Comparison of ENCODE assay signal across 17 cellular contexts in genomic region chr14:93953263-93953662, GRCh38. TPM values are rescaled to one million over a fixed set of nuclear protein-coding genes. Genes with fewer than 3 reads are reported as not detected.
DNase-seq lines count a peak whose midpoint lies in the region; ATAC-seq and TF ChIP-seq lines count a peak whose summit lies in the region.
"Had no signal": no experiment of that assay in that cellular context is flagged by ENCODE, and none has a peak within 500 bp of the region (broad histone marks: within the 10 kb centered on the region; RNA-seq: fewer than 3 reads in every experiment).

No MANE protein-coding gene starts in this region.

- H3K4me3 Mint-ChIP-seq in CD4-positive, alpha-beta memory T cell: peak overlapping the region in 7 of 8 donors; percentile 31 to 83 (median 68)
- H3K4me3 Mint-ChIP-seq in CD4-positive, alpha-beta T cell: no peak overlapping the region
- H3K4me3 Mint-ChIP-seq: stimulated activated naive B cell treated with anti-CD40 and anti-IgM and Interleukin-4, amounts not matched to agents 10 μg/mL and 1 μg/mL and 100 μg/mL, for 72 hours had no signal

- H3K27me3 Mint-ChIP-seq in CD4-positive, alpha-beta memory T cell: no peaks in the 10 kb centered on the region
- no peaks in the 10 kb centered on the region for H3K27me3 Mint-ChIP-seq in CD4-positive, alpha-beta T cell

- H3K27ac ChIP-seq in CD4-positive, alpha-beta memory T cell (ENCODE audit: low read depth, low read length): no peak overlapping the region
- H3K27ac ChIP-seq in CD4-positive, alpha-beta T cell (ENCODE audit: low read depth, low read length): no peak overlapping the region

- H3K4me1 ChIP-seq in BE2C: no peaks in the 10 kb centered on the region
- H3K4me1 ChIP-seq in CD4-positive, alpha-beta memory T cell (ENCODE audit: insufficient read depth, low read length): peaks cover 65% of the 10 kb centered on the region

- DNase-seq in BE2C (peak; percentile 60), RPMI8226 (peak; percentile 32), left ventricle myocardium superior (peak; percentile 44)
- no peak for DNase-seq in CD4-positive, alpha-beta memory T cell
- no peak for DNase-seq in CD4-positive, alpha-beta T cell
- DNase-seq in activated effector memory CD4-positive, alpha-beta T cell treated with Interleukin-2 at 50 U/mL for 16 hours: no peak
- DNase-seq: DMS153; foreskin melanocyte; left colon; NCI-H2171 treated with DMSO at 0.1 percent for 48 hours; occipital lobe; stimulated activated naive B cell treated with anti-CD40 and anti-IgM and Interleukin-4, amounts not matched to agents 10 μg/mL and 1 μg/mL and 100 μg/mL, for 72 hours had no signal

- CTCF ChIA-PET in CD4-positive, alpha-beta memory T cell (lab: Charles Lee; ENCODE audit: partially characterized antibody): interaction anchor here (1.3 to 39.2 kb wide), 7 partner anchors 4 to 127 kb away, joined by 4 to 1377 read pairs (median 10); partner anchors contain the start of gene ASB2
- CTCF ChIA-PET in CD4-positive, alpha-beta T cell (lab: Charles Lee): no interaction called here

- H3K9me3 ChIP-seq in BE2C: no peaks in the 10 kb centered on the region
- H3K9me3 ChIP-seq in CD4-positive, alpha-beta memory T cell (ENCODE audit: control insufficient read depth in 1 of 2, low read length in 2 of 2): no peaks in the 10 kb centered on the region
- no peaks in the 10 kb centered on the region for H3K9me3 ChIP-seq in CD4-positive, alpha-beta T cell (ENCODE audit: control insufficient read depth, low read length)

- no peaks in the 10 kb centered on the region for H3K27me3 ChIP-seq in BE2C
- no peaks in the 10 kb centered on the region for H3K27me3 ChIP-seq in CD4-positive, alpha-beta memory T cell (ENCODE audit: insufficient read depth, low read length)
- H3K27me3 ChIP-seq in CD4-positive, alpha-beta T cell (ENCODE audit: control insufficient read depth, insufficient read depth, low read length): no peaks in the 10 kb centered on the region

- peaks cover 0 to 9% of the 10 kb centered on the region in 2 donors for H3K36me3 Mint-ChIP-seq in CD4-positive, alpha-beta memory T cell
- H3K36me3 Mint-ChIP-seq in CD4-positive, alpha-beta T cell (ENCODE audit: low read depth): no peaks in the 10 kb centered on the region

- no peak for ATAC-seq in left ventricle myocardium superior
- ATAC-seq in CD4-positive, alpha-beta T cell (ENCODE audit: poor library complexity): no peak
- ATAC-seq in HG03432 (IDR thresholded peaks at IDR 0.05; ENCODE audit: unreplicated experiment): no peak
- ATAC-seq: activated CD4-positive, CD25-positive, alpha-beta regulatory T cell treated with anti-CD3 and anti-CD28 coated beads, Interleukin-2, amount 50 U/mL, for 24 hours; left colon; stimulated activated naive B cell treated with anti-CD40 and anti-IgM and Interleukin-4, amounts not matched to agents 10 μg/mL and 1 μg/mL and 100 μg/mL, for 72 hours had no signal

- H3K36me3 ChIP-seq in BE2C: no peaks in the 10 kb centered on the region
- H3K36me3 ChIP-seq in CD4-positive, alpha-beta memory T cell (ENCODE audit: insufficient read depth, low read length): peaks cover 5% of the 10 kb centered on the region

- peaks cover 36 to 67% (median 55%) of the 10 kb centered on the region in 4 donors for H3K4me1 Mint-ChIP-seq in CD4-positive, alpha-beta memory T cell
- H3K4me1 Mint-ChIP-seq in CD4-positive, alpha-beta T cell (ENCODE audit: low read depth): peaks cover 55% of the 10 kb centered on the region

- peak; percentile 56 for TF ChIP-seq CTCF in BE2C (IDR thresholded peaks at IDR 0.05; ENCODE audit: low read depth, low read length)
- TF ChIP-seq CTCF in CD4-positive, alpha-beta T cell (IDR thresholded peaks at IDR 0.05): no peak

- intact Hi-C loops in CD4-positive, alpha-beta memory T cell (cut with micrococcal nuclease): no loop called here
- intact Hi-C loops in left ventricle myocardium superior (cut with micrococcal nuclease): no loop called here
- intact Hi-C loops in CD4-positive, alpha-beta T cell (cut with DNase I, micrococcal nuclease): no loop called here

- no peak overlapping the region for H3K4me3 ChIP-seq in BE2C (ENCODE audit: low read depth, low read length)
- H3K4me3 ChIP-seq in CD4-positive, alpha-beta memory T cell (ENCODE audit: low read length in 2 of 2): no peak overlapping the region

- H3K9me3 Mint-ChIP-seq in CD4-positive, alpha-beta memory T cell: no peaks in the 10 kb centered on the region
- no peaks in the 10 kb centered on the region for H3K9me3 Mint-ChIP-seq in CD4-positive, alpha-beta T cell
- H3K9me3 Mint-ChIP-seq: stimulated activated naive B cell treated with anti-CD40 and anti-IgM and Interleukin-4, amounts not matched to agents 10 μg/mL and 1 μg/mL and 100 μg/mL, for 72 hours had no signal

- peak overlapping the region in 5 of 7 donors; percentile 41 to 100 (median 93) for H3K27ac Mint-ChIP-seq in CD4-positive, alpha-beta memory T cell
- no peak overlapping the region for H3K27ac Mint-ChIP-seq in CD4-positive, alpha-beta T cell
- H3K27ac Mint-ChIP-seq: stimulated activated naive B cell treated with anti-CD40 and anti-IgM and Interleukin-4, amounts not matched to agents 10 μg/mL and 1 μg/mL and 100 μg/mL, for 72 hours had no signal

- POLR2A ChIA-PET in CD4-positive, alpha-beta memory T cell (lab: Charles Lee; ENCODE audit: partially characterized antibody): interaction anchor here (1.5 to 15.6 kb wide), 4 partner anchors 8 to 23 kb away, joined by 4 to 469 read pairs (median 34); partner anchors contain the start of gene ASB2
- POLR2A ChIA-PET in CD4-positive, alpha-beta T cell (lab: Charles Lee): interaction anchor here (1.2 to 1.9 kb wide), 3 partner anchors 10 to 25 kb away, joined by 4 to 9 read pairs (median 8); no protein-coding TSS in a partner anchor

RNA-seq across cellular contexts. Expression of gene ASB2, which starts 23.1 kb away (rescaled TPM):
- not detected for polyA plus RNA-seq in BE2C (2012; ENCODE audit: insufficient read depth, insufficient read length, low read depth)
- 10 to 100 TPM; 27.3 to 29.7 TPM for total RNA-seq in CD4-positive, alpha-beta memory T cell
- 1 to 10 TPM in 1 of 2 donors, under 1 TPM in 1; 0.87 to 2.3 TPM for polyA plus RNA-seq in CD4-positive, alpha-beta memory T cell
- total RNA-seq in left ventricle myocardium superior: 268 TPM
- total RNA-seq in CD4-positive, alpha-beta T cell: 1 to 10 TPM in 1 of 2 experiments, under 1 TPM in 1; 0.98 to 1.2 TPM
- total RNA-seq: dermis microvascular lymphatic vessel endothelial cell, occipital lobe had no signal

RNA-seq across cellular contexts. Expression of gene FAM181A, which starts 26.1 kb away (rescaled TPM):
- not detected for polyA plus RNA-seq in BE2C (2012; ENCODE audit: insufficient read depth, insufficient read length, low read depth)
- total RNA-seq in CD4-positive, alpha-beta memory T cell: not detected
- not detected for polyA plus RNA-seq in CD4-positive, alpha-beta memory T cell
- total RNA-seq in left ventricle myocardium superior: not detected
- not detected for total RNA-seq in CD4-positive, alpha-beta T cell
- total RNA-seq: dermis microvascular lymphatic vessel endothelial cell, left colon, RPMI7951 had no signal
- polyA plus RNA-seq: adipose tissue had no signal

RNA-seq across cellular contexts. Expression of gene CCDC197, which starts 43.8 kb away (rescaled TPM):
- not detected for polyA plus RNA-seq in BE2C (2012; ENCODE audit: insufficient read depth, insufficient read length, low read depth)
- not detected for total RNA-seq in CD4-positive, alpha-beta memory T cell
- polyA plus RNA-seq in CD4-positive, alpha-beta memory T cell: not detected
- total RNA-seq in left ventricle myocardium superior: 0.74 TPM
- total RNA-seq in CD4-positive, alpha-beta T cell: not detected
- total RNA-seq: dermis microvascular lymphatic vessel endothelial cell, left colon, occipital lobe, RPMI7951 had no signal
- polyA plus RNA-seq: adipose tissue had no signal

Comparison
In these comparisons a context has a peak if more than half of its experiments do, and no peak if none do; other contexts are left out.
1. DNase-seq: peak in BE2C (single experiment), RPMI8226 (single experiment) and left ventricle myocardium superior (single experiment); none in CD4-positive, alpha-beta memory T cell (0 of 5), CD4-positive, alpha-beta T cell (0 of 10) and activated effector memory CD4-positive, alpha-beta T cell treated with Interleukin-2 at 50 U/mL for 16 hours (single experiment).
2. RNA of gene ASB2, which starts 23.1 kb away (total RNA-seq): 268 TPM in left ventricle myocardium superior (single experiment) and 27.3 to 29.7 TPM in CD4-positive, alpha-beta memory T cell; 0.98 to 1.2 TPM in CD4-positive, alpha-beta T cell; every median in the first group is over 10 times any median in the second.